Comparison of ENCODE assay signal across 8 cellular contexts in the genomic region with DNA sequence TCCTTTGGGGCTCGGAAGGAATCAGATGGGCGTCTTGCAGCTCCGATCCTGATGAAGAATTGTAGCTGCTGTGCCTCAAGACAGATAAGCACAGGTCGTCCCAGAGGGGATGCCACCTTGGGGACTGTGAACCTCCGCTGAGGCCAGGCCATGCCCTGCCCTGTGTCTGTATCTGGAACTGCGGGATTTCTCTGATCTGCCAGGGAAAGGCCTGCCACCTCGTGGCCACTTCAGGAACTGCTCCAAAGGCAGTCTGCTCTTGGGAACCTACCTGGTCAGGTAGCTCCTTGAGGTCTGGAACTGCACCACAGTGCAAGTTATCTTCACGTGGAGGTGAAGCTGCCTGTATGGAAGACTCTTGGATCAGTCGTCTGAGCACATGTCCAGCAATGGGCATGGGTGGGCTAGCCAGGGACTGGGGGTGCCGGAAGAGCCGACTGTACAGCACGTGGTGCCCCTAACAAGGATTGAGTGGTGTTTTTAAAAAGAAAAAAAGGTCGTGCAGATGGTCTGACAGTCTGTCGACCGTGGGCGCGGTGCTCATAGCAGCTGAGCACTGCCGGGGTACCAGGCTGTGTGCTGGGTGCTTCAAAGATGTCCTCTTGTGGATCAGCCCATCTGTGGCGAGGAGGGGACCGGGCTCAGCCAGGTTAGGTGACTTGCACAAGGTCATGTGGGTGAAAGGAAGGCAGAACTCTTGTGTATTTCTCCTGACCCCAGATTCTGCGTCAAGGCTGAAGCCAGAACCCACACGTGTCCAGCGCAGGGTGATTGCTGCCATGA. TPM values are rescaled to one million over a fixed set of nuclear protein-coding genes. Genes with fewer than 3 reads are reported as not detected.
DNase-seq lines count a peak whose midpoint lies in the region; ATAC-seq lines count a peak whose summit lies in the region.

No MANE protein-coding gene starts in this region.

- H3K27ac Mint-ChIP-seq in activated CD4-positive, alpha-beta memory T cell treated with anti-CD3 and anti-CD28 coated beads for 36 hours: no peak overlapping the region

- peaks cover 27% of the 10 kb centered on the region for H3K4me1 Mint-ChIP-seq in activated CD4-positive, alpha-beta memory T cell treated with anti-CD3 and anti-CD28 coated beads for 36 hours (ENCODE audit: low read depth)

- POLR2A ChIA-PET in activated CD4-positive, alpha-beta memory T cell treated with anti-CD3 and anti-CD28 coated beads for 36 hours (lab: Charles Lee): interaction anchor here (0.6 to 7.5 kb wide), 4 partner anchors 9 to 178 kb away, joined by 3 to 106 read pairs (median 4); a partner anchor contains a TSS

- peaks cover 10% of the 10 kb centered on the region for H3K36me3 Mint-ChIP-seq in activated CD4-positive, alpha-beta memory T cell treated with anti-CD3 and anti-CD28 coated beads for 36 hours

- no peaks in the 10 kb centered on the region for H3K9me3 Mint-ChIP-seq in activated CD4-positive, alpha-beta memory T cell treated with anti-CD3 and anti-CD28 coated beads for 36 hours

- CTCF ChIA-PET in activated CD4-positive, alpha-beta memory T cell treated with anti-CD3 and anti-CD28 coated beads for 36 hours (lab: Charles Lee): interaction anchor here (0.6 to 7.4 kb wide), 34 partner anchors 9 to 1156 kb away, joined by 3 to 176 read pairs (median 4); a partner anchor contains a TSS

- ATAC-seq in GM18519 (IDR thresholded peaks at IDR 0.05; ENCODE audit: low FRiP score, unreplicated experiment) (peak; percentile 32), HG03469 (IDR thresholded peaks at IDR 0.05; ENCODE audit: unreplicated experiment) (peak; percentile 30)

- peak overlapping the region; percentile 28 for H3K4me3 Mint-ChIP-seq in activated CD4-positive, alpha-beta memory T cell treated with anti-CD3 and anti-CD28 coated beads for 36 hours

- H3K27me3 Mint-ChIP-seq in activated CD4-positive, alpha-beta memory T cell treated with anti-CD3 and anti-CD28 coated beads for 36 hours: peaks cover 2% of the 10 kb centered on the region

- DNase-seq in AG08396 (ENCODE audit: low spot score) (peak; percentile 78), NCI-H82 (lab: John Stamatoyannopoulos, UW) (peak; percentile 83), ecto neural progenitor cell (ENCODE audit: low spot score) (peak; percentile 87), medulla oblongata (ENCODE audit: extremely low spot score) (peak; percentile 83)
- DNase-seq in activated CD4-positive, alpha-beta memory T cell treated with anti-CD3 and anti-CD28 coated beads for 36 hours: peak; percentile 91
- peak; percentile 64 to 69 for DNase-seq in stimulated activated CD8-positive, alpha-beta memory T cell treated with anti-CD3 and anti-CD28 coated beads, Interleukin-15, amount 100 ng/mL, for 4 hours (ENCODE audit: low read depth in 2 of 2)

- intact Hi-C loops in activated CD4-positive, alpha-beta memory T cell treated with anti-CD3 and anti-CD28 coated beads for 36 hours (cut with micrococcal nuclease): loop anchor here (1.0 kb wide), 2 partner anchors 97 to 351 kb away; no protein-coding TSS in a partner anchor

RNA-seq across cellular contexts. Expression of a gene that starts 3.1 kb away (rescaled TPM):
- 10 to 100 TPM; 63.8 to 68.7 TPM for total RNA-seq in activated CD4-positive, alpha-beta memory T cell treated with anti-CD3 and anti-CD28 coated beads for 36 hours

RNA-seq across cellular contexts. Expression of a gene that starts 27.7 kb away (rescaled TPM):
- total RNA-seq in activated CD4-positive, alpha-beta memory T cell treated with anti-CD3 and anti-CD28 coated beads for 36 hours: 10 to 100 TPM; 10.8 to 11.5 TPM

Comparison
In these comparisons a context has a peak if more than half of its experiments do, and no peak if none do; other contexts are left out.
1. Peak in every context shown above with its lines: DNase-seq and ATAC-seq.